Comparison of ENCODE assay signal across 8 cellular contexts in genomic region chr5:76716456-76717157, GRCh38. TPM values are rescaled to one million over a fixed set of nuclear protein-coding genes. Genes with fewer than 3 reads are reported as not detected.
DNase-seq lines count a peak whose midpoint lies in the region; ATAC-seq and TF ChIP-seq lines count a peak whose summit lies in the region.

No MANE protein-coding gene starts in this region.

- H3K27ac Mint-ChIP-seq in activated naive CD8-positive, alpha-beta T cell treated with anti-CD3 and anti-CD28 coated beads, Interleukin-2, amount 10 ng/mL, durations not matched to agents 7 days and 5 days: peak overlapping the region; percentile 78

- H3K4me3 Mint-ChIP-seq in activated naive CD8-positive, alpha-beta T cell treated with anti-CD3 and anti-CD28 coated beads, Interleukin-2, amount 10 ng/mL, durations not matched to agents 7 days and 5 days: peak overlapping the region; percentile 85

- no peaks in the 10 kb centered on the region for H3K9me3 ChIP-seq in stomach smooth muscle (ENCODE audit: control insufficient read depth in 2 of 2, low read length in 2 of 2)

- H3K27me3 Mint-ChIP-seq in activated naive CD8-positive, alpha-beta T cell treated with anti-CD3 and anti-CD28 coated beads, Interleukin-2, amount 10 ng/mL, durations not matched to agents 7 days and 5 days: peaks cover 25% of the 10 kb centered on the region

- peak overlapping the region; percentile 73 for H3K4me3 ChIP-seq in AG10803 (ENCODE audit: low read length)
- H3K4me3 ChIP-seq in stomach smooth muscle (ENCODE audit: low read length in 2 of 2): peak overlapping the region; percentile 52 to 78

- no peaks in the 10 kb centered on the region for H3K9me3 Mint-ChIP-seq in activated naive CD8-positive, alpha-beta T cell treated with anti-CD3 and anti-CD28 coated beads, Interleukin-2, amount 10 ng/mL, durations not matched to agents 7 days and 5 days

- no peak for ATAC-seq in activated naive CD8-positive, alpha-beta T cell treated with anti-CD3 and anti-CD28 coated beads, Interleukin-2, amount 10 ng/mL, durations not matched to agents 7 days and 5 days (ENCODE audit: low read depth)
- no peak for ATAC-seq in GM21529 (IDR thresholded peaks at IDR 0.05; ENCODE audit: unreplicated experiment)

- no peaks in the 10 kb centered on the region for H3K36me3 ChIP-seq in stomach smooth muscle (ENCODE audit: control insufficient read depth in 2 of 2, insufficient read depth in 2 of 2, low read length in 2 of 2)

- no peak overlapping the region for H3K27ac ChIP-seq in stomach smooth muscle (ENCODE audit: low read length)

- H3K36me3 Mint-ChIP-seq in activated naive CD8-positive, alpha-beta T cell treated with anti-CD3 and anti-CD28 coated beads, Interleukin-2, amount 10 ng/mL, durations not matched to agents 7 days and 5 days: peaks cover 8% of the 10 kb centered on the region

- DNase-seq in AG10803 (ENCODE audit: low read depth) (no peak), KBM-7 (peak; percentile 62), islet precursor cell (peak; percentile 62), cerebellar nuclear complex (lab: John Stamatoyannopoulos, UW) (no peak), NCI-H1417 treated with DMSO at 0.1 percent for 48 hours (lab: John Stamatoyannopoulos, UW) (no peak)
- DNase-seq in activated naive CD8-positive, alpha-beta T cell treated with anti-CD3 and anti-CD28 coated beads, Interleukin-2, amount 10 ng/mL, durations not matched to agents 7 days and 5 days: peak; percentile 43

- TF ChIP-seq CTCF in AG10803 (conservative IDR thresholded peaks at IDR 0.05; ENCODE audit: low read length): no peak

- H3K9ac ChIP-seq in stomach smooth muscle (ENCODE audit: low read length in 2 of 2): peak overlapping the region; percentile 1 to 36

- H3K27me3 ChIP-seq in stomach smooth muscle (ENCODE audit: control insufficient read depth in 1 of 2, insufficient read depth in 2 of 2, low read length in 2 of 2): peaks cover 15 to 38% of the 10 kb centered on the region in 2 donors

- peaks cover 26% of the 10 kb centered on the region for H3K4me1 Mint-ChIP-seq in activated naive CD8-positive, alpha-beta T cell treated with anti-CD3 and anti-CD28 coated beads, Interleukin-2, amount 10 ng/mL, durations not matched to agents 7 days and 5 days

- peaks cover 9% of the 10 kb centered on the region for H3K4me1 ChIP-seq in stomach smooth muscle (ENCODE audit: control insufficient read depth, insufficient read depth, low read length)

- POLR2A ChIA-PET in activated naive CD8-positive, alpha-beta T cell treated with anti-CD3 and anti-CD28 coated beads, Interleukin-2, amount 10 ng/mL, durations not matched to agents 7 days and 5 days (lab: Charles Lee): interaction anchor here (1.9 kb wide), 1 partner anchor 23 kb away, joined by 9 read pairs; no protein-coding TSS in a partner anchor

- in situ Hi-C loops in KBM-7 (cut with MboI; ENCODE audit: low pct_unique_long_range_greater_than_20kb, low sequenced_read_pairs): no loop called here

RNA-seq across cellular contexts. Expression of gene F2R, which starts 0.7 kb away (rescaled TPM):
- total RNA-seq in activated naive CD8-positive, alpha-beta T cell treated with anti-CD3 and anti-CD28 coated beads, Interleukin-2, amount 10 ng/mL, durations not matched to agents 7 days and 5 days: 10 to 100 TPM; 22.2 to 23.7 TPM

Comparison
In these comparisons a context has a peak if more than half of its experiments do, and no peak if none do; other contexts are left out.
1. DNase-seq: peak in KBM-7 (single experiment), activated naive CD8-positive, alpha-beta T cell treated with anti-CD3 and anti-CD28 coated beads, Interleukin-2, amount 10 ng/mL, durations not matched to agents 7 days and 5 days (single experiment) and islet precursor cell (single experiment); none in AG10803 (single experiment), cerebellar nuclear complex (0 of 2) and NCI-H1417 treated with DMSO at 0.1 percent for 48 hours (single experiment).